15 cellular contexts compared by ENCODE assay signal in the genomic region with DNA sequence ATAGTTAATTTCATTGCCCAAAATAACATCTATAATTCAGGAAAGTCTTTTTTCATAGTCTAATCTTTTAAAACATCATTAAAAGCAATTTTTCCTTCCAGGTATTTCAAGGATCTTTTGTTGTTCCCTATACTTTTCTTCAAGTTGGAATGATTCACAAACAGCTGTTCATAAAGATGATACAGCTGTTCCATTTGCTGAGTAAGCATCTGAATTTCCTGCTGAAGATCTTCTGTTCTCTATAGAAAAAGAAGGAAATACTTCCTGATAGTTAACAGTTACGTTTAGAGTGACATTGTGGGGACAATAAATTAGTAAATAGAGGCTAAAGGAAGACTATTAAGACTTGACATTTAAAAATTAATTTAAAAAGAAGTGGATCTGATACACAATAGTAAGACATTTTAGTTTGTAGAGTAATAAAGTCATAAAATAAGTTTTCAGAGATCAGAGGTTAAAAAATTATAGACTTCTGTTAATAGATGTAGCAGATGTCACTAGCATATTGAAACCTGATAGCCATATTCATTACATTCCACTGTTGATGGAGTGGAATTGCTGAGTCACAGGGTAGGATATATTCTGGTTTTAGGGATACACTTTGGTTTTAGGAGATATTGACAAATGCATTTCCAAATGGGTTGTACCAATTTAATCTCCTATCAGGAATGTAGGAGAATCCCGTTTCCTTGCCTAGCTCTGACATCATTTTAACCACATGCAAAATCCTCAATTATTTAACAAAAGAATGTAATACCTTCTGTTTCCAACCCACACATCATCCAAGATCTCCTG. TPM values are rescaled to one million over a fixed set of nuclear protein-coding genes. Genes with fewer than 3 reads are reported as not detected.
A peak's percentile ranks its signal among the peaks of the same experiment; 100 is the strongest.
DNase-seq lines count a peak whose midpoint lies in the region; ATAC-seq, FAIRE-seq and TF ChIP-seq lines count a peak whose summit lies in the region.
"Had no signal": no experiment of that assay in that cellular context is flagged by ENCODE, and none has a peak within 500 bp of the region (broad histone marks: within the 10 kb centered on the region; RNA-seq: fewer than 3 reads in every experiment).

No MANE protein-coding gene starts in this region.

- H3K79me2 ChIP-seq in HepG2 (ENCODE audit: insufficient read depth, low read length) = no peaks in the 10 kb centered on the region
- H3K79me2 ChIP-seq: hepatocyte had no signal

- no peaks in the 10 kb centered on the region for H3K9me3 ChIP-seq in HepG2 (ENCODE audit: low read length)
- no peaks in the 10 kb centered on the region for H3K9me3 ChIP-seq in right lobe of liver
- no peaks in the 10 kb centered on the region for H3K9me3 ChIP-seq in gastrocnemius medialis
- H3K9me3 ChIP-seq: prostate gland had no signal

- no peak for FAIRE-seq in HepG2 (lab: Jason Lieb, UNC)

- POLR2A ChIA-PET in HepG2 (lab: Yijun Ruan, JAX) = no interaction called here

- no peak overlapping the region for H3K27ac ChIP-seq in HepG2 (ENCODE audit: extremely low read length, insufficient read depth, low read length)
- no peak overlapping the region for H3K27ac ChIP-seq in right lobe of liver
- no peak overlapping the region for H3K27ac ChIP-seq in gastrocnemius medialis
- H3K27ac ChIP-seq: hepatocyte, prostate gland had no signal

- H3K4me3 ChIP-seq in HepG2 (replicated peaks in 1 of 3; ENCODE audit: insufficient read depth in 1 of 3, low read depth in 2 of 3, low read length in 3 of 3) (no peak overlapping the region), right lobe of liver (no peak overlapping the region), gastrocnemius medialis (no peak overlapping the region)
- H3K4me3 ChIP-seq: hepatocyte, prostate gland had no signal

- in situ Hi-C loops in HepG2 (cut with HindIII; ENCODE audit: extremely low pct_ligation_motif_present, low pct_unique_long_range_greater_than_20kb) = no loop called here
- in situ Hi-C loops in gastrocnemius medialis (cut with MboI; ENCODE audit: low sequenced_read_pairs in 4 of 4) = loop anchor here (25.0 kb wide), 4 partner anchors 162 to 512 kb away; no protein-coding TSS in a partner anchor

- intact Hi-C loops in HepG2 (cut with micrococcal nuclease; ENCODE audit: unreplicated experiment) = no loop called here
- intact Hi-C loops in right lobe of liver (cut with DNase I) = no loop called here
- intact Hi-C loops in gastrocnemius medialis (cut with DNase I; ENCODE audit: low total_unique reads) = no loop called here

- 11% methylated on average over 2 of the region's 2 CpGs for WGBS in HepG2 (ENCODE audit: low lambda C conversion rate)
- WGBS in right lobe of liver (ENCODE audit: insufficient coverage, low coverage, low lambda C conversion rate, missing lambda C conversion rate) = 57% methylated on average over 2 of the region's 2 CpGs

- no peaks in the 10 kb centered on the region for H4K20me1 ChIP-seq in HepG2 (ENCODE audit: insufficient read depth, low read length)

- TF ChIP-seq RAD21 in HepG2 (CRISPR knock-in tag; IDR thresholded peaks at IDR 0.05) = no peak

- H2AFZ ChIP-seq in HepG2 (ENCODE audit: low read length) = no peak overlapping the region
- H2AFZ ChIP-seq: hepatocyte had no signal

- TF ChIP-seq POLR2A in HepG2 (IDR thresholded peaks at IDR 0.05; ENCODE audit: insufficient read depth in 1 of 2, low read depth in 2 of 2, low read length in 2 of 2) = no peak
- no peak for TF ChIP-seq POLR2A in right lobe of liver (IDR thresholded peaks at IDR 0.05)
- no peak for TF ChIP-seq POLR2A in gastrocnemius medialis (IDR thresholded peaks at IDR 0.05)

- H3K9ac ChIP-seq in HepG2 (ENCODE audit: insufficient read depth, low read depth, low read length) = no peak overlapping the region

- H3K4me1 ChIP-seq in HepG2 (ENCODE audit: insufficient read depth, low read length) (peaks cover 7% of the 10 kb centered on the region), right lobe of liver (no peaks in the 10 kb centered on the region), gastrocnemius medialis (no peaks in the 10 kb centered on the region)
- H3K4me1 ChIP-seq: prostate gland had no signal

- TF ChIP-seq EP300 in HepG2 (IDR thresholded peaks at IDR 0.05; ENCODE audit: low read depth in 2 of 2, low read length in 2 of 2) (no peak), HepG2 (CRISPR knock-in tag; IDR thresholded peaks at IDR 0.05; ENCODE audit: borderline replicate concordance) (no peak)

- H3K4me2 ChIP-seq in HepG2 (ENCODE audit: low read depth, low read length) = no peak overlapping the region
- H3K4me2 ChIP-seq: hepatocyte had no signal

- H3K36me3 ChIP-seq in HepG2 (replicated peaks in 1 of 2; ENCODE audit: control insufficient read depth in 1 of 2, insufficient read depth in 2 of 2, low read length in 2 of 2) (no peaks in the 10 kb centered on the region), right lobe of liver (no peaks in the 10 kb centered on the region), gastrocnemius medialis (no peaks in the 10 kb centered on the region)
- H3K36me3 ChIP-seq: prostate gland had no signal

- CTCF ChIA-PET in HepG2 (lab: Yijun Ruan, JAX; ENCODE audit: low intra/inter-chr PET ratio, low total read pairs) = no interaction called here

- no peaks in the 10 kb centered on the region for H3K27me3 ChIP-seq in HepG2 (ENCODE audit: control insufficient read depth in 1 of 2, insufficient read depth in 2 of 2, low read length in 2 of 2)
- H3K27me3 ChIP-seq in right lobe of liver = no peaks in the 10 kb centered on the region
- H3K27me3 ChIP-seq in gastrocnemius medialis = no peaks in the 10 kb centered on the region
- H3K27me3 ChIP-seq: hepatocyte had no signal

- no peak for ATAC-seq in HepG2
- ATAC-seq in right lobe of liver = no peak
- no peak for ATAC-seq in HG02884 (IDR thresholded peaks at IDR 0.05; ENCODE audit: unreplicated experiment)
- ATAC-seq in gastrocnemius medialis = no peak

- DNase-seq in HepG2 (ENCODE audit: low spot score) = no peak
- no peak for DNase-seq in right lobe of liver
- peak; percentile 66 for DNase-seq in RKO (ENCODE audit: low spot score)
- peak; percentile 62 for DNase-seq in fibroblast of gingiva (ENCODE audit: low read depth)
- no peak for DNase-seq in retina
- no peak for DNase-seq in gastrocnemius medialis
- DNase-seq in NCI-H2196 (lab: John Stamatoyannopoulos, UW; ENCODE audit: unreplicated experiment) = no peak
- DNase-seq: activated CD4-positive, alpha-beta memory T cell treated with anti-CD3 and anti-CD28 coated beads for 36 hours; activated gamma-delta T cell treated with Interleukin-2 at 50 U/mL for 16 hours; dermis blood vessel endothelial cell; T-helper 1 cell had no signal

- TF ChIP-seq CTCF in HepG2 (CRISPR knock-in tag; IDR thresholded peaks at IDR 0.05) = no peak
- no peak for TF ChIP-seq CTCF in right lobe of liver (IDR thresholded peaks at IDR 0.05)
- TF ChIP-seq CTCF in gastrocnemius medialis (IDR thresholded peaks at IDR 0.05 in 4 of 5, conservative IDR thresholded peaks at IDR 0.05 in 1 of 5) = no peak

- BruUV-seq in HepG2 (replicated peaks; lab: Mats Ljungman, UMichigan) = no TSS peak

TF ChIP-seq in HepG2, 621 proteins besides CTCF, POLR2A, EP300 and RAD21:
- TF ChIP-seq MAFK (conservative IDR thresholded peaks at IDR 0.05 in 1 of 2, IDR thresholded peaks at IDR 0.05 in 1 of 2; ENCODE audit: low read length in 2 of 2) = peak; percentile 48 to 84; a peak in 2 of 4 replicates
- peak; percentile 75 for TF ChIP-seq MAFF (IDR thresholded peaks at IDR 0.05; ENCODE audit: low read depth, low read length)
- no peak for TF ChIP-seq ZNF75D (CRISPR knock-in tag; IDR thresholded peaks at IDR 0.05; ENCODE audit: borderline replicate concordance)
- peak; percentile 60; the same call in 1 of the 2 replicates for TF ChIP-seq NFE2L2 (IDR thresholded peaks at IDR 0.05; ENCODE audit: low read length)
- no peak for TF ChIP-seq DR1 (CRISPR knock-in tag; IDR thresholded peaks at IDR 0.05)

RNA-seq across cellular contexts. Expression of a gene that starts 30.5 kb away (rescaled TPM):
- 0.04 TPM in 1 of 2 replicates, not detected in the other for total RNA-seq in HepG2 (2016; rRNA removed; fragmentation: Illumina TruSeq; extraction: Trizol)
- not detected in 2 replicates for total RNA-seq in HepG2 (2016; cell fraction: cytosol; rRNA removed; fragmentation: Illumina TruSeq; extraction: Trizol; ENCODE audit: low read depth)
- total RNA-seq in HepG2 (2016; cell fraction: insoluble cytoplasmic fraction; rRNA removed; fragmentation: Illumina TruSeq; extraction: Trizol) = not detected in 2 replicates
- total RNA-seq in HepG2 (2016; cell fraction: membrane; rRNA removed; fragmentation: Illumina TruSeq; extraction: Trizol) = not detected in 2 replicates
- not detected in 2 replicates for total RNA-seq in HepG2 (2016; cell fraction: nucleus; rRNA removed; fragmentation: Illumina TruSeq; extraction: Trizol)
- polyA plus RNA-seq in HepG2 (2011; rRNA removed) = 0.01 TPM in 1 of 2 replicates, not detected in the other
- polyA plus RNA-seq in HepG2 (2011; cell fraction: cytosol; rRNA removed) = not detected in 2 replicates
- polyA plus RNA-seq in HepG2 (2011; cell fraction: nucleus; rRNA removed) = 0.03 TPM in 1 of 2 replicates, not detected in the other
- 0.07 and 0.16 TPM in 2 replicates for polyA plus RNA-seq in HepG2 (2012)
- polyA plus RNA-seq in HepG2 (2016; cell fraction: cytosol; fragmentation: Illumina TruSeq; extraction: Trizol; ENCODE audit: low read depth) = not detected in 2 replicates
- not detected in 2 replicates for polyA plus RNA-seq in HepG2 (2016; cell fraction: insoluble cytoplasmic fraction; fragmentation: Illumina TruSeq; extraction: Trizol; ENCODE audit: low read depth)
- polyA plus RNA-seq in HepG2 (2016; cell fraction: membrane; fragmentation: Illumina TruSeq; extraction: Trizol; ENCODE audit: low read depth) = not detected in 2 replicates
- not detected in 2 replicates for polyA plus RNA-seq in HepG2 (2016; cell fraction: nucleus; fragmentation: Illumina TruSeq; extraction: Trizol; ENCODE audit: insufficient read depth, low read depth)
- polyA minus RNA-seq in HepG2 (2011; rRNA and poly(A)+ RNA removed; ENCODE audit: low replicate concordance) = 0.35 TPM in 1 of 2 replicates, not detected in the other
- not detected in 2 replicates for polyA minus RNA-seq in HepG2 (2011; cell fraction: cytosol; rRNA and poly(A)+ RNA removed)
- polyA minus RNA-seq in HepG2 (2011; cell fraction: nucleus; rRNA and poly(A)+ RNA removed) = not detected in 2 replicates
- under 1 TPM in 1 of 6 experiments, not detected in 5; 0.04 TPM for total RNA-seq in right lobe of liver
- under 1 TPM in 1 of 4 donors, not detected in 3; 0.51 TPM for total RNA-seq in gastrocnemius medialis
- polyA plus RNA-seq: BJ, hepatocyte had no signal

Comparison
In these comparisons a context has a peak if more than half of its experiments do, and no peak if none do; other contexts are left out.
1. DNase-seq: peak in RKO (single experiment) and fibroblast of gingiva (single experiment); none in HepG2 (single experiment), right lobe of liver (0 of 3), retina (single experiment), gastrocnemius medialis (0 of 2) and NCI-H2196 (single experiment).